In the genomic region with DNA sequence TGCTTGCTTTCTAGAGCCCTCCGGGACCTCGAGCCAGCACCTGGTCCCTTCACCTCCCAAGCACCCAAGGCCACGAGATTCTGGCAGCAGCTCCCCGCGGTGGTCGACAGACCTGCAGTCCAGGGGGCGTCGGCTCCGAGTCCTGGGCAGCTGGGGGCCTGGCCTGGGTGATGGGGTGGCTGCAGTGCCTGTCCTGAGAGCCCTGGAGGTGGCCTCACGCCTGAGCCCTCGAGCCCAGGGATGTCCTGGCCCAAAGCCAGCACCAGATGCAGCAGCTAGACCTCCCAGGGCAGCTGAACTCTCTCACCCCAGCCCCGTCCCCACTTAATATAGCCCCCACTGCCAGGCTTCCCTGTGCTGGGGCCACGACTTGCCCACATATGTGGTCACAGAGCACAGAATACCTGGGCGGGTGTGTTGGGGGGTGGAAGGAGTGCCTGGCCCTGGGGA, we compare ENCODE assay signal across 2 cellular contexts.
A peak's percentile ranks its signal among the peaks of the same experiment; 100 is the strongest.
TF ChIP-seq lines count a peak whose summit lies in the region.

No MANE protein-coding gene starts in this region.

TF ChIP-seq in GM23338, 12 proteins besides CTCF, POLR2A, EP300 and RAD21:
- TF ChIP-seq, protein P1, sequence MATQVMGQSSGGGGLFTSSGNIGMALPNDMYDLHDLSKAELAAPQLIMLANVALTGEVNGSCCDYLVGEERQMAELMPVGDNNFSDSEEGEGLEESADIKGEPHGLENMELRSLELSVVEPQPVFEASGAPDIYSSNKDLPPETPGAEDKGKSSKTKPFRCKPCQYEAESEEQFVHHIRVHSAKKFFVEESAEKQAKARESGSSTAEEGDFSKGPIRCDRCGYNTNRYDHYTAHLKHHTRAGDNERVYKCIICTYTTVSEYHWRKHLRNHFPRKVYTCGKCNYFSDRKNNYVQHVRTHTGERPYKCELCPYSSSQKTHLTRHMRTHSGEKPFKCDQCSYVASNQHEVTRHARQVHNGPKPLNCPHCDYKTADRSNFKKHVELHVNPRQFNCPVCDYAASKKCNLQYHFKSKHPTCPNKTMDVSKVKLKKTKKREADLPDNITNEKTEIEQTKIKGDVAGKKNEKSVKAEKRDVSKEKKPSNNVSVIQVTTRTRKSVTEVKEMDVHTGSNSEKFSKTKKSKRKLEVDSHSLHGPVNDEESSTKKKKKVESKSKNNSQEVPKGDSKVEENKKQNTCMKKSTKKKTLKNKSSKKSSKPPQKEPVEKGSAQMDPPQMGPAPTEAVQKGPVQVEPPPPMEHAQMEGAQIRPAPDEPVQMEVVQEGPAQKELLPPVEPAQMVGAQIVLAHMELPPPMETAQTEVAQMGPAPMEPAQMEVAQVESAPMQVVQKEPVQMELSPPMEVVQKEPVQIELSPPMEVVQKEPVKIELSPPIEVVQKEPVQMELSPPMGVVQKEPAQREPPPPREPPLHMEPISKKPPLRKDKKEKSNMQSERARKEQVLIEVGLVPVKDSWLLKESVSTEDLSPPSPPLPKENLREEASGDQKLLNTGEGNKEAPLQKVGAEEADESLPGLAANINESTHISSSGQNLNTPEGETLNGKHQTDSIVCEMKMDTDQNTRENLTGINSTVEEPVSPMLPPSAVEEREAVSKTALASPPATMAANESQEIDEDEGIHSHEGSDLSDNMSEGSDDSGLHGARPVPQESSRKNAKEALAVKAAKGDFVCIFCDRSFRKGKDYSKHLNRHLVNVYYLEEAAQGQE (IDR thresholded peaks at IDR 0.05; ENCODE audit: unreplicated experiment), result no peak
- TF ChIP-seq ZNF114 (CRISPR knock-in tag; IDR thresholded peaks at IDR 0.05), result no peak
- TF ChIP-seq ZNF331 (CRISPR knock-in tag; IDR thresholded peaks at IDR 0.05; ENCODE audit: low read depth), result no peak
- TF ChIP-seq JUNB (IDR thresholded peaks at IDR 0.05; ENCODE audit: unreplicated experiment), result no peak
- no peak for TF ChIP-seq CREB1 (CRISPR knock-in tag; IDR thresholded peaks at IDR 0.05; ENCODE audit: low read depth)

TF ChIP-seq in K562, 482 proteins besides CTCF, POLR2A, EP300 and RAD21:
- TF ChIP-seq NFIC (IDR thresholded peaks at IDR 0.05) (peak; percentile 82), PCBP1 (IDR thresholded peaks at IDR 0.05; ENCODE audit: low read depth, low read length, poor library complexity, severe bottlenecking) (no peak), TBL1XR1 (IDR thresholded peaks at IDR 0.05; ENCODE audit: low read length in 2 of 2) (no peak)
- TF ChIP-seq, protein P2, sequence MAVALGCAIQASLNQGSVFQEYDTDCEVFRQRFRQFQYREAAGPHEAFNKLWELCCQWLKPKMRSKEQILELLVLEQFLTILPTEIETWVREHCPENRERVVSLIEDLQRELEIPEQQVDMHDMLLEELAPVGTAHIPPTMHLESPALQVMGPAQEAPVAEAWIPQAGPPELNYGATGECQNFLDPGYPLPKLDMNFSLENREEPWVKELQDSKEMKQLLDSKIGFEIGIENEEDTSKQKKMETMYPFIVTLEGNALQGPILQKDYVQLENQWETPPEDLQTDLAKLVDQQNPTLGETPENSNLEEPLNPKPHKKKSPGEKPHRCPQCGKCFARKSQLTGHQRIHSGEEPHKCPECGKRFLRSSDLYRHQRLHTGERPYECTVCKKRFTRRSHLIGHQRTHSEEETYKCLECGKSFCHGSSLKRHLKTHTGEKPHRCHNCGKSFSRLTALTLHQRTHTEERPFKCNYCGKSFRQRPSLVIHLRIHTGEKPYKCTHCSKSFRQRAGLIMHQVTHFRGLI (CRISPR knock-in tag; IDR thresholded peaks at IDR 0.05), result no peak
